ENCODE assay signal across 8 cellular contexts in genomic region chr1:100039571-100039970, GRCh38.
A peak's percentile ranks its signal among the peaks of the same experiment; 100 is the strongest.
DNase-seq lines count a peak whose midpoint lies in the region; ATAC-seq, FAIRE-seq and TF ChIP-seq lines count a peak whose summit lies in the region.

No MANE protein-coding gene starts in this region.

- no peak for TF ChIP-seq POLR2A in GM12878 (IDR thresholded peaks at IDR 0.05; ENCODE audit: low read depth, low read length)

- H3K36me3 ChIP-seq in A673 (ENCODE audit: insufficient read depth, low read length, poor library complexity, severe bottlenecking) (peaks cover 11% of the 10 kb centered on the region), GM12878 (ENCODE audit: control insufficient read depth in 2 of 2, insufficient read depth in 2 of 2, low read length in 1 of 2) (peaks cover 0 to 2% of the 10 kb centered on the region in 2 experiments; a peak in 1 of 4 replicates)

- H3K4me1 ChIP-seq in A673 (ENCODE audit: insufficient read depth, low read length, poor library complexity, severe bottlenecking) = peaks cover 14% of the 10 kb centered on the region
- peaks cover 19% of the 10 kb centered on the region for H3K4me1 ChIP-seq in GM12878 (ENCODE audit: control insufficient read depth, insufficient read depth, low read length)

- CTCF ChIA-PET in A673 (lab: Charles Lee) (no interaction called here), GM12878 (lab: Yijun Ruan, JAX) (interaction anchor here (1.2 to 1.6 kb wide), 4 partner anchors 11 to 420 kb away, joined by 3 to 5 read pairs (median 4); no protein-coding TSS in a partner anchor)

- ATAC-seq in GM12878 (no peak), memory B cell (ENCODE audit: low read depth) (no peak), GM19395 (IDR thresholded peaks at IDR 0.05; ENCODE audit: unreplicated experiment) (no peak)

- DNase-seq in A673 (ENCODE audit: low spot score) = no peak
- no peak for DNase-seq in HFFc6
- DNase-seq in GM12878 (ENCODE audit: low read depth, low spot score) = no peak
- no peak for DNase-seq in memory B cell (ENCODE audit: low spot score in 2 of 2)
- no peak for DNase-seq in NCI-H1092 treated with DMSO at 0.1 percent for 48 hours (lab: John Stamatoyannopoulos, UW)
- no peak for DNase-seq in OCI-M2 (lab: John Stamatoyannopoulos, UW; ENCODE audit: unreplicated experiment)
- DNase-seq in DMS 273 treated with DMSO at 0.1 percent for 48 hours (lab: John Stamatoyannopoulos, UW) = no peak

- H3K4me1 Mint-ChIP-seq in HFFc6 (ENCODE audit: low read depth) (peaks cover 41% of the 10 kb centered on the region), memory B cell (peaks cover 30% of the 10 kb centered on the region)

- POLR2A ChIA-PET in A673 (lab: Charles Lee; ENCODE audit: low non-redundant PET) = no interaction called here
- POLR2A ChIA-PET in GM12878 (lab: Charles Lee) = interaction anchor here (0.6 to 4.1 kb wide), 4 partner anchors 8 to 418 kb away, joined by 3 to 41 read pairs (median 6); no protein-coding TSS in a partner anchor

- H3K27me3 ChIP-seq in A673 (replicated peaks; ENCODE audit: insufficient read depth, low read depth, low read length, poor library complexity) (no peaks in the 10 kb centered on the region), GM12878 (replicated peaks in 1 of 2; ENCODE audit: control insufficient read depth in 2 of 2, insufficient read depth in 2 of 2, low read length in 1 of 2) (no peaks in the 10 kb centered on the region)

- H4K20me1 ChIP-seq in GM12878 (ENCODE audit: control insufficient read depth, insufficient read depth) = no peaks in the 10 kb centered on the region

- WGBS in GM12878 (ENCODE audit: insufficient coverage, insufficient replicate concordance, low lambda C conversion rate, missing lambda C conversion rate) = 2% methylated on average over 2 of the region's 2 CpGs

- no peaks in the 10 kb centered on the region for H3K9me3 ChIP-seq in A673 (ENCODE audit: low read depth, low read length, poor library complexity, severe bottlenecking)
- H3K9me3 ChIP-seq in GM12878 (replicated peaks; ENCODE audit: control insufficient read depth, insufficient read depth, low read length) = peaks cover 4% of the 10 kb centered on the region; the same call in 2 of the 3 replicates

- H3K27me3 Mint-ChIP-seq in HFFc6 (ENCODE audit: insufficient read depth) (no peaks in the 10 kb centered on the region; the same call in 1 of the 2 replicates), memory B cell (no peaks in the 10 kb centered on the region)

- H3K27ac ChIP-seq in A673 (ENCODE audit: low read depth, low read length, poor library complexity, severe bottlenecking) = peak overlapping the region; percentile 98
- H3K27ac ChIP-seq in GM12878 (ENCODE audit: control insufficient read depth, insufficient read depth) = peak overlapping the region; percentile 97

- H3K27ac Mint-ChIP-seq in HFFc6 = peak overlapping the region; percentile 100
- peak overlapping the region; percentile 98 for H3K27ac Mint-ChIP-seq in memory B cell

- peak overlapping the region; percentile 100 for H3K4me3 Mint-ChIP-seq in HFFc6
- H3K4me3 Mint-ChIP-seq in memory B cell = peak overlapping the region; percentile 24

- H3K4me2 ChIP-seq in GM12878 (ENCODE audit: control insufficient read depth, insufficient read depth) = peak overlapping the region; percentile 56

- peaks cover 94% of the 10 kb centered on the region for H3K79me2 ChIP-seq in GM12878 (ENCODE audit: control insufficient read depth, insufficient read depth, low read length)

- H3K36me3 Mint-ChIP-seq in HFFc6 (ENCODE audit: low read depth) = peaks cover 37% of the 10 kb centered on the region
- peaks cover 4% of the 10 kb centered on the region for H3K36me3 Mint-ChIP-seq in memory B cell

- in situ Hi-C loops in GM12878 (cut with MboI) = loop anchor here (5.0 kb wide), 1 partner anchor 232 kb away; no protein-coding TSS in a partner anchor

- H3K9ac ChIP-seq in GM12878 (ENCODE audit: control insufficient read depth, insufficient read depth, low read length) = peak overlapping the region; percentile 96

- intact Hi-C loops in A673 (cut with micrococcal nuclease; ENCODE audit: unreplicated experiment) (no loop called here), GM12878 (cut with micrococcal nuclease; ENCODE audit: unreplicated experiment) (loop anchor here (2.0 to 10.0 kb wide), 8 partner anchors 37 to 495 kb away; partner anchors contain the start of genes CDC14A, DBT, GPR88 and RTCA)

- TF ChIP-seq EP300 in GM12878 (IDR thresholded peaks at IDR 0.05; ENCODE audit: borderline replicate concordance in 1 of 2, control insufficient read depth in 1 of 2, low read depth in 2 of 2, low read length in 2 of 2) = no peak

- peaks cover 3% of the 10 kb centered on the region; the same call in 1 of the 2 replicates for H3K9me3 Mint-ChIP-seq in HFFc6
- no peaks in the 10 kb centered on the region for H3K9me3 Mint-ChIP-seq in memory B cell

- no TSS peak for BruUV-seq in A673 (replicated peaks; lab: Mats Ljungman, UMichigan)
- no TSS peak for BruUV-seq in GM12878 (replicated peaks; lab: Mats Ljungman, UMichigan)

- FAIRE-seq in GM12878 (lab: Jason Lieb, UNC) = peak; percentile 49

- no peak overlapping the region for H2AFZ ChIP-seq in GM12878 (ENCODE audit: control insufficient read depth, low read depth, low read length)

- H3K4me3 ChIP-seq in A673 (ENCODE audit: low read depth, low read length, poor library complexity, severe bottlenecking) = peak overlapping the region; percentile 73
- peak overlapping the region; percentile 92 for H3K4me3 ChIP-seq in GM12878

- TF ChIP-seq CTCF in A673 (conservative IDR thresholded peaks at IDR 0.05; ENCODE audit: low read depth, low read length) = no peak
- TF ChIP-seq CTCF in HFFc6 (IDR thresholded peaks at IDR 0.05) = no peak
- TF ChIP-seq CTCF in GM12878 (IDR thresholded peaks at IDR 0.05 in 2 of 3, conservative IDR thresholded peaks at IDR 0.05 in 1 of 3; ENCODE audit: control insufficient read depth in 2 of 3, extremely low read depth in 1 of 3, insufficient read depth in 1 of 3, low read depth in 3 of 3, low read length in 3 of 3) = no peak

- no peak for TF ChIP-seq RAD21 in GM12878 (IDR thresholded peaks at IDR 0.05; ENCODE audit: insufficient read depth, low read depth, low read length)

- SMC1A ChIA-PET in GM12878 (lab: Charles Lee; ENCODE audit: uncharacterized antibody, unreplicated experiment) = interaction anchor here (0.8 to 3.9 kb wide), 8 partner anchors 8 to 93 kb away, joined by 3 to 40 read pairs (median 4); partner anchors contain the start of genes SASS6 and TRMT13

- RAD21 ChIA-PET in GM12878 (lab: Charles Lee; ENCODE audit: unreplicated experiment) = interaction anchor here (1.1 to 1.7 kb wide), 7 partner anchors 9 to 856 kb away, joined by 3 to 7 read pairs (median 4); partner anchors contain the start of gene EXTL2

TF ChIP-seq in GM12878, 131 proteins besides CTCF, POLR2A, EP300 and RAD21:
- TF ChIP-seq SUPT20H (IDR thresholded peaks at IDR 0.05; ENCODE audit: borderline replicate concordance, control insufficient read depth, low read depth, low read length) (no peak), KLF5 (IDR thresholded peaks at IDR 0.05; ENCODE audit: partially characterized antibody) (no peak), E4F1 (IDR thresholded peaks at IDR 0.05; ENCODE audit: borderline replicate concordance, partially characterized antibody) (no peak), MLLT1 (IDR thresholded peaks at IDR 0.05) (no peak), MYB (IDR thresholded peaks at IDR 0.05; ENCODE audit: borderline replicate concordance, low read depth, low read length) (no peak), HDAC6 (IDR thresholded peaks at IDR 0.05; ENCODE audit: unreplicated experiment) (no peak), ZNF217 (IDR thresholded peaks at IDR 0.05) (no peak), TCF3 (IDR thresholded peaks at IDR 0.05; ENCODE audit: borderline replicate concordance, insufficient read depth, low read depth, low read length) (no peak), RFX5 (IDR thresholded peaks at IDR 0.05; ENCODE audit: low read depth, low read length) (no peak), BRCA1 (IDR thresholded peaks at IDR 0.05; ENCODE audit: low read depth, low read length) (no peak), JUND (IDR thresholded peaks at IDR 0.05; ENCODE audit: low read depth, low read length) (no peak)
